15 cellular contexts compared by ENCODE assay signal in the genomic region with DNA sequence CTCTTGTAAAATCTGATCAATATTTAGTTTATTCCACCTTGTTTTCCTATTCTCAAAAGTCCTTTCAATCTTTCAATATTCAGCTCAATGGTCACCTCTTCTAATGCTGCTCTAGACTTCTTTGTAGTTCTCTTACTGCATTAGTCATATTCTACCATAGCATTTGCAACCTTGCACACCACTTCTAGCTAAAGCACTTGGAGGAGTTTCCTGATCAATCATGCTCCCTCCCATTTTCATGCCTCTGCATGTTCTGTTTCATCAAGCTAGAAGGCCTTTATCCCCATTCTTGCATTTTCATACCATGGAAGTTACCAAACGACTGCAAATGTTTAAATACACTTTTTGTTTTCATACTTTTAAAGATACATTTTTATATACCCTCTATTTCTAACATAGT.
DNase-seq lines count a peak whose midpoint lies in the region; FAIRE-seq and TF ChIP-seq lines count a peak whose summit lies in the region.
"Had no signal": no experiment of that assay in that cellular context is flagged by ENCODE, and none has a peak within 500 bp of the region (broad histone marks: within the 10 kb centered on the region; RNA-seq: fewer than 3 reads in every experiment).

No MANE protein-coding gene starts in this region.

- H3K4me3 Mint-ChIP-seq in activated T-cell treated with anti-CD3 and anti-CD28 coated beads, Interleukin-2, amount 50 U/mL, for 24 hours = no peak overlapping the region
- H3K4me3 Mint-ChIP-seq: B cell; CD4-positive, alpha-beta T cell; GM23338 had no signal

- FAIRE-seq in bronchial epithelial cell (lab: Jason Lieb, UNC) = no peak
- FAIRE-seq: A204.1 had no signal

- CTCF ChIA-PET in RWPE1 (lab: Yijun Ruan, JAX) = no interaction called here

- H3K4me1 Mint-ChIP-seq in activated T-cell treated with anti-CD3 and anti-CD28 coated beads, Interleukin-2, amount 50 U/mL, for 24 hours (ENCODE audit: low read depth) = no peaks in the 10 kb centered on the region
- H3K4me1 Mint-ChIP-seq: B cell, GM23338 had no signal

- no peaks in the 10 kb centered on the region for H3K27me3 ChIP-seq in bronchial epithelial cell (ENCODE audit: control insufficient read depth, insufficient read depth, low read length)

- no peaks in the 10 kb centered on the region for H3K9me3 Mint-ChIP-seq in activated T-cell treated with anti-CD3 and anti-CD28 coated beads, Interleukin-2, amount 50 U/mL, for 24 hours
- H3K9me3 Mint-ChIP-seq: CD4-positive, alpha-beta T cell had no signal

- H3K36me3 Mint-ChIP-seq in activated T-cell treated with anti-CD3 and anti-CD28 coated beads, Interleukin-2, amount 50 U/mL, for 24 hours (ENCODE audit: low read depth) = no peaks in the 10 kb centered on the region

- no peaks in the 10 kb centered on the region for H3K36me3 ChIP-seq in bronchial epithelial cell (ENCODE audit: control insufficient read depth, insufficient read depth, low read length)

- H3K27ac ChIP-seq in RWPE1 = no peak overlapping the region

- POLR2A ChIA-PET in RWPE1 (lab: Yijun Ruan, JAX; ENCODE audit: low non-redundant PET) = no interaction called here

- no peak overlapping the region for H3K4me3 ChIP-seq in bronchial epithelial cell (ENCODE audit: low read depth, low read length)
- no peak overlapping the region for H3K4me3 ChIP-seq in fibroblast of mammary gland (ENCODE audit: control insufficient read depth, low read depth, low read length)
- H3K4me3 ChIP-seq in skeletal muscle cell (ENCODE audit: low read depth, low read length) = no peak overlapping the region
- H3K4me3 ChIP-seq: GM23338 had no signal

- DNase-seq in RWPE1 (ENCODE audit: low spot score) (peak; percentile 12), bronchial epithelial cell (ENCODE audit: low read depth) (peak; percentile 94), fibroblast of mammary gland (ENCODE audit: low read depth) (peak; percentile 2), skeletal muscle cell (ENCODE audit: low read depth) (peak; percentile 1), SHP77 (lab: John Stamatoyannopoulos, UW) (no peak)
- DNase-seq in activated T-cell treated with anti-CD3 and anti-CD28 coated beads, Interleukin-2, amount 50 U/mL, for 24 hours = no peak
- no peak for DNase-seq in activated CD4-positive, CD25-positive, alpha-beta regulatory T cell (lab: John Stamatoyannopoulos, UW)
- DNase-seq: C1 segment of cervical spinal cord; Calu3; CD4-positive, alpha-beta T cell; DMS 273 treated with DMSO at 0.1 percent for 48 hours; H7 had no signal

- TF ChIP-seq CTCF in RWPE1 (conservative IDR thresholded peaks at IDR 0.05; ENCODE audit: low read depth) = no peak
- no peak for TF ChIP-seq CTCF in bronchial epithelial cell (IDR thresholded peaks at IDR 0.05; ENCODE audit: insufficient read depth, low read length, severe bottlenecking)
- TF ChIP-seq CTCF in fibroblast of mammary gland (conservative IDR thresholded peaks at IDR 0.05; ENCODE audit: control insufficient read depth, insufficient read depth, low read depth, low read length) = no peak

- no peaks in the 10 kb centered on the region for H3K27me3 Mint-ChIP-seq in activated T-cell treated with anti-CD3 and anti-CD28 coated beads, Interleukin-2, amount 50 U/mL, for 24 hours
- H3K27me3 Mint-ChIP-seq: B cell; CD4-positive, alpha-beta T cell had no signal

- H3K27ac Mint-ChIP-seq in activated T-cell treated with anti-CD3 and anti-CD28 coated beads, Interleukin-2, amount 50 U/mL, for 24 hours = no peak overlapping the region
- H3K27ac Mint-ChIP-seq: B cell; CD4-positive, alpha-beta T cell; GM23338 had no signal

Comparison
In these comparisons a context has a peak if more than half of its experiments do, and no peak if none do; other contexts are left out.
1. DNase-seq: peak in RWPE1 (single experiment), bronchial epithelial cell (single experiment), fibroblast of mammary gland (single experiment) and skeletal muscle cell (single experiment); none in activated T-cell treated with anti-CD3 and anti-CD28 coated beads, Interleukin-2, amount 50 U/mL, for 24 hours (single experiment), SHP77 (0 of 2) and activated CD4-positive, CD25-positive, alpha-beta regulatory T cell (0 of 4).